In the genomic region with DNA sequence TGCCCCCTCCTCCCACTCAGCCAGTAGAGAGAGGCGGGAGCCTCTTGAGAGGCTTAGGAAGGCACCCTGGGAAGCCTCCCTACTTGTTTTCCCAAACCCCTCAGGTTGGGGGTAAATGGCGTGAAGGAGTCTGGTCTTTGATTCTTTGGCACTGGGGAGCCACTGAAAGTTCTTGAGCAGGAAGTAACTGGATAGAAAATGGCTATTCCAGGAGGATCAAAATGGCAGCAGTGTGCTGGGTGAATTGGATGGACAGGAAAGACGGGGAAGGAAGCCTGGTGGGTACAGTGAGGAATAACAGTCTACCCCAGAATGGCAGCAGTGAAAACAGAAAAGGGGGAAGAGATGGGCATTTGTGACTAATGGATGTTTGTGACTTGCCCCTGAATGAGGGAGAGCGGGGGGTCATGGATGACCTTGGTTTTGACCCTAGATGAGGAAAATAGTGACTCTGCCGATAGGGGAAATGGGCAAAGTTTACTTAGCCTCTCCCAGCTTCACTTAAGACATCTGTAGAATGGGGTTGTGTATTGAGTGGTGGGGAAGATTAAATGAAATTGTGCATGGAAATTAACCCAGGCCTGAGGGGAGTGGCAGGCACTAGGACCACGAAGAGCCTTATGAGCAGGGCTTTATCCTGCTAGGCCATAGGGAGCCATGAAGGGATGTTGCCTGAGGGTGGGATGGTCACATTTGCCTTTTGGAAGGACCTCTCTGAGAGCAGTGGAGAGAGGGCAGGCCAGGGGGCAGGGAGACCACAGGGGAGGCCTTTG, we compare ENCODE assay signal across 28 cellular contexts. TPM values are rescaled to one million over a fixed set of nuclear protein-coding genes. Genes with fewer than 3 reads are reported as not detected.
DNase-seq lines count a peak whose midpoint lies in the region; ATAC-seq and TF ChIP-seq lines count a peak whose summit lies in the region.
"Had no signal": no experiment of that assay in that cellular context is flagged by ENCODE, and none has a peak within 500 bp of the region (broad histone marks: within the 10 kb centered on the region; RNA-seq: fewer than 3 reads in every experiment).

No MANE protein-coding gene starts in this region.

- H3K9me3 Mint-ChIP-seq in dendritic cell treated with granulocyte-macrophage colony-stimulating factor and Interleukin-4, amounts not matched to agents 40 ng/mL and 50 ng/mL, for 4 days, result no peaks in the 10 kb centered on the region
- H3K9me3 Mint-ChIP-seq: activated CD4-positive, alpha-beta T cell treated with anti-CD3 and anti-CD28 coated beads, Interleukin-2, amount 10 ng/mL, durations not matched to agents 7 days and 5 days; activated naive CD8-positive, alpha-beta T cell treated with anti-CD3 and anti-CD28 coated beads, Interleukin-2, amount 10 ng/mL, durations not matched to agents 7 days and 5 days; activated T-cell treated with anti-CD3 and anti-CD28 coated beads, Interleukin-2, amount 50 U/mL, for 24 hours; naive thymus-derived CD4-positive, alpha-beta T cell had no signal

- peaks cover 2% of the 10 kb centered on the region for H3K27me3 Mint-ChIP-seq in dendritic cell treated with granulocyte-macrophage colony-stimulating factor and Interleukin-4, amounts not matched to agents 40 ng/mL and 50 ng/mL, for 4 days

- H3K9me3 ChIP-seq in HUES48 (ENCODE audit: control insufficient read depth, insufficient read depth, low read length) (no peaks in the 10 kb centered on the region), mesodermal cell (ENCODE audit: control insufficient read depth, low read length) (no peaks in the 10 kb centered on the region), upper lobe of right lung (no peaks in the 10 kb centered on the region)
- H3K9me3 ChIP-seq: BLaER1 treated with 17β-estradiol and CSF1 and Interleukin-3, amounts not matched to agents 10 nM and 100 nM; testis; vagina had no signal

- no peak for TF ChIP-seq CTCF in upper lobe of right lung (IDR thresholded peaks at IDR 0.05)

- no peak overlapping the region for H3K9ac ChIP-seq in HUES48 (ENCODE audit: low read depth, low read length)
- H3K9ac ChIP-seq: BLaER1 treated with 17β-estradiol and CSF1 and Interleukin-3, amounts not matched to agents 10 nM and 100 nM had no signal

- H3K4me3 Mint-ChIP-seq in dendritic cell treated with granulocyte-macrophage colony-stimulating factor and Interleukin-4, amounts not matched to agents 40 ng/mL and 50 ng/mL, for 4 days, result no peak overlapping the region
- H3K4me3 Mint-ChIP-seq: activated CD4-positive, alpha-beta T cell treated with anti-CD3 and anti-CD28 coated beads, Interleukin-2, amount 10 ng/mL, durations not matched to agents 7 days and 5 days; activated naive CD8-positive, alpha-beta T cell treated with anti-CD3 and anti-CD28 coated beads, Interleukin-2, amount 10 ng/mL, durations not matched to agents 7 days and 5 days; activated T-cell treated with anti-CD3 and anti-CD28 coated beads, Interleukin-2, amount 50 U/mL, for 24 hours; naive thymus-derived CD4-positive, alpha-beta T cell had no signal

- ATAC-seq in upper lobe of right lung (no peak), sciatic nerve (no peak)
- ATAC-seq: esophagus mucosa; naive thymus-derived CD4-positive, alpha-beta T cell; stimulated activated naive CD8-positive, alpha-beta T cell treated with anti-CD3 and anti-CD28 coated beads, Interleukin-15, Interleukin-2, amounts not matched to agents 100 U/mL and 50 U/mL, for 24 hours had no signal

- peaks cover 21% of the 10 kb centered on the region for H3K4me1 ChIP-seq in HUES48 (ENCODE audit: control insufficient read depth, insufficient read depth, low read length)
- H3K4me1 ChIP-seq in mesodermal cell (ENCODE audit: control insufficient read depth, insufficient read depth, low read length, poor library complexity, severe bottlenecking), result peaks cover 28% of the 10 kb centered on the region
- H3K4me1 ChIP-seq in upper lobe of right lung, result peaks cover 13% of the 10 kb centered on the region
- H3K4me1 ChIP-seq: testis had no signal

- H3K4me1 Mint-ChIP-seq in dendritic cell treated with granulocyte-macrophage colony-stimulating factor and Interleukin-4, amounts not matched to agents 40 ng/mL and 50 ng/mL, for 4 days (ENCODE audit: low read depth), result peaks cover 65% of the 10 kb centered on the region
- H3K4me1 Mint-ChIP-seq: activated CD4-positive, alpha-beta T cell treated with anti-CD3 and anti-CD28 coated beads, Interleukin-2, amount 10 ng/mL, durations not matched to agents 7 days and 5 days had no signal

- WGBS in mesodermal cell (ENCODE audit: insufficient coverage in 2 of 2), 2 experiments, result 71 to 89% methylated on average over 5 of the region's 6 CpGs

- intact Hi-C loops in dendritic cell treated with granulocyte-macrophage colony-stimulating factor and Interleukin-4, amounts not matched to agents 40 ng/mL and 50 ng/mL, for 4 days (cut with micrococcal nuclease), result no loop called here
- intact Hi-C loops in upper lobe of right lung (cut with DNase I), result no loop called here
- intact Hi-C loops in sciatic nerve (cut with DNase I), result no loop called here

- peak overlapping the region; percentile 21 for H3K27ac Mint-ChIP-seq in dendritic cell treated with granulocyte-macrophage colony-stimulating factor and Interleukin-4, amounts not matched to agents 40 ng/mL and 50 ng/mL, for 4 days
- H3K27ac Mint-ChIP-seq: activated CD4-positive, alpha-beta T cell treated with anti-CD3 and anti-CD28 coated beads, Interleukin-2, amount 10 ng/mL, durations not matched to agents 7 days and 5 days; activated naive CD8-positive, alpha-beta T cell treated with anti-CD3 and anti-CD28 coated beads, Interleukin-2, amount 10 ng/mL, durations not matched to agents 7 days and 5 days; activated T-cell treated with anti-CD3 and anti-CD28 coated beads, Interleukin-2, amount 50 U/mL, for 24 hours; naive thymus-derived CD4-positive, alpha-beta T cell had no signal

- DNase-seq in upper lobe of right lung (peak; percentile 0), sciatic nerve (ENCODE audit: low spot score) (no peak), OCI-M2 (lab: John Stamatoyannopoulos, UW; ENCODE audit: unreplicated experiment) (no peak), NCI-H1092 (lab: John Stamatoyannopoulos, UW) (no peak)
- DNase-seq: activated CD4-positive, alpha-beta T cell treated with anti-CD3 and anti-CD28 coated beads, Interleukin-2, amount 10 ng/mL, durations not matched to agents 7 days and 5 days; activated gamma-delta T cell; activated naive CD8-positive, alpha-beta T cell treated with anti-CD3 and anti-CD28 coated beads, Interleukin-2, amount 10 ng/mL, durations not matched to agents 7 days and 5 days; activated T-cell treated with anti-CD3 and anti-CD28 coated beads, Interleukin-2, amount 50 U/mL, for 24 hours; caudate nucleus; cortex of kidney; naive thymus-derived CD4-positive, alpha-beta T cell; NCI-H1048; NCI-H1694 treated with DMSO at 0.1 percent for 48 hours; NCI-H446; NCI-H748 treated with DMSO at 0.1 percent for 48 hours; SIG-M5; small intestine; stimulated activated naive CD8-positive, alpha-beta T cell treated with anti-CD3 and anti-CD28 coated beads, Interleukin-15, Interleukin-2, amounts not matched to agents 100 U/mL and 50 U/mL, for 24 hours; SW 1271; T1000; testis; WERI-Rb-1 had no signal

- peaks cover 61% of the 10 kb centered on the region for H3K36me3 Mint-ChIP-seq in dendritic cell treated with granulocyte-macrophage colony-stimulating factor and Interleukin-4, amounts not matched to agents 40 ng/mL and 50 ng/mL, for 4 days (ENCODE audit: low read depth)
- H3K36me3 Mint-ChIP-seq: activated naive CD8-positive, alpha-beta T cell treated with anti-CD3 and anti-CD28 coated beads, Interleukin-2, amount 10 ng/mL, durations not matched to agents 7 days and 5 days; naive thymus-derived CD4-positive, alpha-beta T cell had no signal

- H3K4me3 ChIP-seq in HUES48 (ENCODE audit: low read depth, low read length) (no peak overlapping the region), mesodermal cell (ENCODE audit: extremely low read depth, insufficient read depth, low read length, poor library complexity, severe bottlenecking) (no peak overlapping the region), upper lobe of right lung (no peak overlapping the region)
- H3K4me3 ChIP-seq: BLaER1 treated with 17β-estradiol and CSF1 and Interleukin-3, amounts not matched to agents 10 nM and 100 nM; testis; vagina had no signal

- H3K27ac ChIP-seq in HUES48 (ENCODE audit: low read depth, low read length) (peak overlapping the region; percentile 37), mesodermal cell (ENCODE audit: low read depth, low read length, severe bottlenecking) (peak overlapping the region; percentile 2), upper lobe of right lung (no peak overlapping the region)
- H3K27ac ChIP-seq: BLaER1 treated with 17β-estradiol and CSF1 and Interleukin-3, amounts not matched to agents 10 nM and 100 nM; testis; vagina; WERI-Rb-1 had no signal

- no peaks in the 10 kb centered on the region for H3K36me3 ChIP-seq in HUES48 (ENCODE audit: control insufficient read depth, insufficient read depth, low read length)
- peaks cover 4% of the 10 kb centered on the region for H3K36me3 ChIP-seq in mesodermal cell (ENCODE audit: control insufficient read depth, insufficient read depth, low read length)
- H3K36me3 ChIP-seq in upper lobe of right lung, result no peaks in the 10 kb centered on the region
- H3K36me3 ChIP-seq: BLaER1 treated with 17β-estradiol and CSF1 and Interleukin-3, amounts not matched to agents 10 nM and 100 nM; vagina; WERI-Rb-1 had no signal

- no peaks in the 10 kb centered on the region for H3K27me3 ChIP-seq in HUES48 (ENCODE audit: control insufficient read depth, insufficient read depth, low read length)
- no peaks in the 10 kb centered on the region for H3K27me3 ChIP-seq in upper lobe of right lung
- H3K27me3 ChIP-seq: BLaER1 treated with 17β-estradiol and CSF1 and Interleukin-3, amounts not matched to agents 10 nM and 100 nM; testis; vagina had no signal

RNA-seq across cellular contexts. Expression of gene TMEM51, which starts 32.7 kb away (rescaled TPM):
- 10.7 TPM for polyA plus RNA-seq in mesodermal cell (2013, experiment 1 of 2)
- polyA plus RNA-seq in mesodermal cell (2013, experiment 2 of 2), result 11.4 TPM
- total RNA-seq in upper lobe of right lung (14.7 TPM), sciatic nerve (17.3 TPM)
- total RNA-seq: activated CD4-positive, alpha-beta T cell treated with anti-CD3 and anti-CD28 coated beads, Interleukin-2, amount 10 ng/mL, durations not matched to agents 7 days and 5 days had no signal
- polyA plus RNA-seq: naive thymus-derived CD4-positive, alpha-beta T cell had no signal
